Comparison of ENCODE assay signal across 8 cellular contexts in the genomic region with DNA sequence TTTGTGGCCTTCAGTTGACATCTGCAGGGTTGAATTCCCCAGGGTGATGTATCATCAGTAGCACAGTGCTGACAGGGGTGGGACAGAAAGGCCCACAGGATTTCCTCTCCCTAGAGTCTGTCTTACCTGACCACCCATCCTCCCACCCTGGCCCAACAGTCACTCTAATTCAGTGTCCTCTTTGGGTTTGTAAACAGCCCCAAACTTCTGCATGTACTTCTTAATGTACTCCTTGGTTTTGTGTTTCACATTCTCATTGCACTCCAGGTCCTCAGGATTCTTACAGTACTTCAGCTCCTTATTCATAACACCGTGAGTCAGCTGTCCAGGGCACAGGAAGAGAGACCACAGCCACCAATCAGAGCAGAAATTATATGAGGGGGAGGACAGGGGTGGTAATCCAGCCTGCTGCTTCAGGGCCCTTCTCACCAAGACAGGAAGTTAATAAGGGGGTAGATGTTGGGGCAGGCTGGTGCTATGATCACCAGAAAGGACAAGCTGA. TPM values are rescaled to one million over a fixed set of nuclear protein-coding genes. Genes with fewer than 3 reads are reported as not detected.
A peak's percentile ranks its signal among the peaks of the same experiment; 100 is the strongest.
DNase-seq lines count a peak whose midpoint lies in the region; ATAC-seq, FAIRE-seq and TF ChIP-seq lines count a peak whose summit lies in the region.

No MANE protein-coding gene starts in this region.

- peak; percentile 81 for DNase-seq in Daoy (ENCODE audit: low read depth)
- DNase-seq in activated CD4-positive, alpha-beta memory T cell treated with anti-CD3 and anti-CD28 coated beads, Interleukin-2, amount 10 ng/mL, durations not matched to agents 7 days and 5 days: peak; percentile 62
- DNase-seq in keratinocyte (ENCODE audit: low read depth, low spot score): no peak
- no peak for DNase-seq in SKM-1 treated with dmso at 0.1 percent for 144 hours (lab: John Stamatoyannopoulos, UW; ENCODE audit: unreplicated experiment)
- no peak for DNase-seq in germinal center (ENCODE audit: low spot score)
- no peak for DNase-seq in SK-N-DZ (ENCODE audit: low spot score)
- DNase-seq in ascending aorta (ENCODE audit: low spot score in 2 of 2): no peak

- ATAC-seq in HG03095 (IDR thresholded peaks at IDR 0.05; ENCODE audit: unreplicated experiment): peak; percentile 41

- H3K4me1 ChIP-seq in keratinocyte (ENCODE audit: control insufficient read depth, extremely low read depth, insufficient read depth, low read length) (peaks cover 20% of the 10 kb centered on the region), ascending aorta (no peaks in the 10 kb centered on the region)

- H3K27ac Mint-ChIP-seq in activated CD4-positive, alpha-beta memory T cell treated with anti-CD3 and anti-CD28 coated beads, Interleukin-2, amount 10 ng/mL, durations not matched to agents 7 days and 5 days: peak overlapping the region; percentile 80

- no peak for TF ChIP-seq CTCF in keratinocyte (optimal IDR thresholded peaks at IDR 0.05 in 1 of 3, IDR thresholded peaks at IDR 0.05 in 1 of 3, conservative IDR thresholded peaks at IDR 0.05 in 1 of 3; ENCODE audit: extremely low read depth in 1 of 3, insufficient read depth in 2 of 3, low read length in 3 of 3)
- TF ChIP-seq CTCF in ascending aorta (IDR thresholded peaks at IDR 0.05): no peak

- H3K79me2 ChIP-seq in keratinocyte (ENCODE audit: control insufficient read depth, insufficient read depth, low read length): peaks cover 3% of the 10 kb centered on the region

- peaks cover 58% of the 10 kb centered on the region for H3K4me1 Mint-ChIP-seq in activated CD4-positive, alpha-beta memory T cell treated with anti-CD3 and anti-CD28 coated beads, Interleukin-2, amount 10 ng/mL, durations not matched to agents 7 days and 5 days

- dilution Hi-C loops in keratinocyte (cut with MboI; ENCODE audit: extremely low pct_ligation_motif_present, low sequenced_read_pairs): no loop called here

- peaks cover 41% of the 10 kb centered on the region for H3K36me3 Mint-ChIP-seq in activated CD4-positive, alpha-beta memory T cell treated with anti-CD3 and anti-CD28 coated beads, Interleukin-2, amount 10 ng/mL, durations not matched to agents 7 days and 5 days (ENCODE audit: low read depth)

- no peak overlapping the region for H3K4me2 ChIP-seq in keratinocyte (ENCODE audit: control insufficient read depth, extremely low read depth, insufficient read depth, low read depth, low read length)

- CTCF ChIA-PET in activated CD4-positive, alpha-beta memory T cell treated with anti-CD3 and anti-CD28 coated beads, Interleukin-2, amount 10 ng/mL, durations not matched to agents 7 days and 5 days (lab: Charles Lee): no interaction called here

- H3K9ac ChIP-seq in keratinocyte (ENCODE audit: control insufficient read depth, extremely low read depth, insufficient read depth, low read length): no peak overlapping the region

- no peaks in the 10 kb centered on the region for H3K27me3 ChIP-seq in keratinocyte (ENCODE audit: control insufficient read depth, extremely low read depth, insufficient read depth, low read length)
- no peaks in the 10 kb centered on the region for H3K27me3 ChIP-seq in ascending aorta

- no peak overlapping the region for H2AFZ ChIP-seq in keratinocyte (ENCODE audit: control insufficient read depth, low read length)

- H3K9me1 ChIP-seq in keratinocyte (ENCODE audit: control insufficient read depth, extremely low read depth, insufficient read depth, low read length): peaks cover under 1% of the 10 kb centered on the region

- POLR2A ChIA-PET in activated CD4-positive, alpha-beta memory T cell treated with anti-CD3 and anti-CD28 coated beads, Interleukin-2, amount 10 ng/mL, durations not matched to agents 7 days and 5 days (lab: Charles Lee): interaction anchor here (0.9 to 3.2 kb wide), 7 partner anchors 10 to 147 kb away, joined by 3 to 13 read pairs (median 3); partner anchors contain the start of gene SETD2

- no peaks in the 10 kb centered on the region for H3K27me3 Mint-ChIP-seq in activated CD4-positive, alpha-beta memory T cell treated with anti-CD3 and anti-CD28 coated beads, Interleukin-2, amount 10 ng/mL, durations not matched to agents 7 days and 5 days

- intact Hi-C loops in ascending aorta (cut with DNase I): no loop called here

- peaks cover 4% of the 10 kb centered on the region for H4K20me1 ChIP-seq in keratinocyte (ENCODE audit: control insufficient read depth, extremely low read depth, insufficient read depth, low read length)

- H3K4me3 Mint-ChIP-seq in activated CD4-positive, alpha-beta memory T cell treated with anti-CD3 and anti-CD28 coated beads, Interleukin-2, amount 10 ng/mL, durations not matched to agents 7 days and 5 days: no peak overlapping the region

- peak; percentile 46 for FAIRE-seq in keratinocyte (lab: Jason Lieb, UNC)

- peaks cover 8 to 23% of the 10 kb centered on the region in 2 experiments for H3K36me3 ChIP-seq in keratinocyte (ENCODE audit: control insufficient read depth in 2 of 2, extremely low read depth in 1 of 2, insufficient read depth in 2 of 2, low read length in 2 of 2)
- peaks cover 41 to 56% of the 10 kb centered on the region in 2 donors for H3K36me3 ChIP-seq in ascending aorta

- no peak overlapping the region for H3K27ac ChIP-seq in keratinocyte (ENCODE audit: control insufficient read depth, insufficient read depth, low read length)
- no peak overlapping the region for H3K27ac ChIP-seq in ascending aorta

- H3K9me3 Mint-ChIP-seq in activated CD4-positive, alpha-beta memory T cell treated with anti-CD3 and anti-CD28 coated beads, Interleukin-2, amount 10 ng/mL, durations not matched to agents 7 days and 5 days: no peaks in the 10 kb centered on the region

- H3K9me3 ChIP-seq in keratinocyte (ENCODE audit: control insufficient read depth, low read depth, low read length) (no peaks in the 10 kb centered on the region), ascending aorta (no peaks in the 10 kb centered on the region)

- H3K4me3 ChIP-seq in keratinocyte (ENCODE audit: control insufficient read depth in 2 of 3, extremely low read depth in 1 of 3, insufficient read depth in 2 of 3, low read depth in 1 of 3, low read length in 3 of 3): no peak overlapping the region
- H3K4me3 ChIP-seq in ascending aorta: no peak overlapping the region

RNA-seq across cellular contexts. Expression of gene NBEAL2, which starts 37.5 kb away (rescaled TPM):
- 5.0 and 8.3 TPM in 2 replicates for total RNA-seq in Daoy (2014; rRNA removed; shearing (Covaris generic))
- 100 to 1,000 TPM; 254 to 267 TPM for total RNA-seq in activated CD4-positive, alpha-beta memory T cell treated with anti-CD3 and anti-CD28 coated beads, Interleukin-2, amount 10 ng/mL, durations not matched to agents 7 days and 5 days
- 22.8 to 48.7 TPM (median 28.7 TPM) in 3 replicates for polyA plus RNA-seq in keratinocyte
- polyA plus RNA-seq in keratinocyte (2011; ENCODE audit: low read depth): 192 TPM
- polyA plus RNA-seq in keratinocyte (2011; cell fraction: cytosol; rRNA removed): 7.7 and 12.7 TPM in 2 replicates
- 208 and 280 TPM in 2 replicates for polyA plus RNA-seq in keratinocyte (2011; cell fraction: nucleus; rRNA removed)
- 36.1 and 107 TPM in 2 replicates for polyA plus RNA-seq in keratinocyte (2012; ENCODE audit: low replicate concordance)
- polyA minus RNA-seq in keratinocyte: 53.4 to 109 TPM (median 55.2 TPM) in 3 replicates
- polyA minus RNA-seq in keratinocyte (2011; cell fraction: cytosol; rRNA and poly(A)+ RNA removed): 23.4 TPM
- polyA minus RNA-seq in keratinocyte (2011; cell fraction: nucleus; rRNA and poly(A)+ RNA removed): 96.3 and 96.6 TPM in 2 replicates
- 16.6 and 28.4 TPM in 2 replicates for polyA plus RNA-seq in SK-N-DZ (2014; cell fraction: cytosol; rRNA removed)
- 172 and 188 TPM in 2 replicates for polyA plus RNA-seq in SK-N-DZ (2014; cell fraction: nucleus; rRNA removed)
- total RNA-seq in ascending aorta: 70.2 TPM

RNA-seq across cellular contexts. Expression of gene CCDC12, which starts 40.4 kb away (rescaled TPM):
- total RNA-seq in Daoy (2014; rRNA removed; shearing (Covaris generic)): 26.2 and 29.1 TPM in 2 replicates
- 10 to 100 TPM; 55.0 to 56.7 TPM for total RNA-seq in activated CD4-positive, alpha-beta memory T cell treated with anti-CD3 and anti-CD28 coated beads, Interleukin-2, amount 10 ng/mL, durations not matched to agents 7 days and 5 days
- polyA plus RNA-seq in keratinocyte: 24.0 to 41.9 TPM (median 27.5 TPM) in 3 replicates
- 31.5 TPM for polyA plus RNA-seq in keratinocyte (2011; ENCODE audit: low read depth)
- 16.8 and 27.1 TPM in 2 replicates for polyA plus RNA-seq in keratinocyte (2011; cell fraction: cytosol; rRNA removed)
- polyA plus RNA-seq in keratinocyte (2011; cell fraction: nucleus; rRNA removed): 41.0 and 42.0 TPM in 2 replicates
- polyA plus RNA-seq in keratinocyte (2012; ENCODE audit: low replicate concordance): 34.8 and 39.2 TPM in 2 replicates
- 17.9 to 28.4 TPM (median 25.3 TPM) in 3 replicates for polyA minus RNA-seq in keratinocyte
- 20.3 TPM for polyA minus RNA-seq in keratinocyte (2011; cell fraction: cytosol; rRNA and poly(A)+ RNA removed)
- polyA minus RNA-seq in keratinocyte (2011; cell fraction: nucleus; rRNA and poly(A)+ RNA removed): 17.5 and 18.6 TPM in 2 replicates
- 35.9 and 41.7 TPM in 2 replicates for polyA plus RNA-seq in SK-N-DZ (2014; cell fraction: cytosol; rRNA removed)
- 17.9 and 25.1 TPM in 2 replicates for polyA plus RNA-seq in SK-N-DZ (2014; cell fraction: nucleus; rRNA removed)
- 34.3 TPM for total RNA-seq in ascending aorta

Comparison
In these comparisons a context has a peak if more than half of its experiments do, and no peak if none do; other contexts are left out.
1. DNase-seq: peak in Daoy (single experiment) and activated CD4-positive, alpha-beta memory T cell treated with anti-CD3 and anti-CD28 coated beads, Interleukin-2, amount 10 ng/mL, durations not matched to agents 7 days and 5 days (single experiment); none in keratinocyte (single experiment), SKM-1 treated with dmso at 0.1 percent for 144 hours (single experiment), germinal center (single experiment), SK-N-DZ (single experiment) and ascending aorta (0 of 2).